In the genomic region with DNA sequence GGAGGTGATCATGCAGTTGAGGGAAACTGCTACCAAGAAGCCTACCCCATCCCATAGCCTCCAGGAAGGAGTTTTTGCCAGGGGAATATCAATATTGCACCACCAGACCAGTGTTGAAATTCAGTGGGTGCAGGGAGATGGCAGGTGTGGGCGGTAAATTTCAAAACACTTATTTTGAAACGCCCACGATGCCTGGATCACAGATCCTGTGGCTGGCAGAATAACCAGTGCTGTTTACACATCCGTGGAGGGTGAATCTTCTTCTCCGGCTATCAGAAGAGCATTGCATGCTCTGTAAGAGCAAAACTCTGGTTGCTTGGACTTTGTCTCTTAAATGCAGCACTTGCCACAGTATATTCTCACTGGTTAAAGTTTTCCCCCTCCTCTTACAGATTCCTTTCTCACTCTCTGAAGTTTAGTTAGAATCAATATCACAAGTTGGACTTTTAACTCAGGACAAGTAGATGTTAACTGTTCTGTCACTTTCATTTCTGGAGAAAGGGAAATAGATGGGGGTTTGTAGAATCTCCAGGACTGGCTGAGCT, we compare ENCODE assay signal across 1 cellular context.
TF ChIP-seq lines count a peak whose summit lies in the region.

No MANE protein-coding gene starts in this region.

TF ChIP-seq in HepG2, 621 proteins besides CTCF, POLR2A, EP300 and RAD21 (continued from another document and continues in another):
- TF ChIP-seq, protein P1, sequence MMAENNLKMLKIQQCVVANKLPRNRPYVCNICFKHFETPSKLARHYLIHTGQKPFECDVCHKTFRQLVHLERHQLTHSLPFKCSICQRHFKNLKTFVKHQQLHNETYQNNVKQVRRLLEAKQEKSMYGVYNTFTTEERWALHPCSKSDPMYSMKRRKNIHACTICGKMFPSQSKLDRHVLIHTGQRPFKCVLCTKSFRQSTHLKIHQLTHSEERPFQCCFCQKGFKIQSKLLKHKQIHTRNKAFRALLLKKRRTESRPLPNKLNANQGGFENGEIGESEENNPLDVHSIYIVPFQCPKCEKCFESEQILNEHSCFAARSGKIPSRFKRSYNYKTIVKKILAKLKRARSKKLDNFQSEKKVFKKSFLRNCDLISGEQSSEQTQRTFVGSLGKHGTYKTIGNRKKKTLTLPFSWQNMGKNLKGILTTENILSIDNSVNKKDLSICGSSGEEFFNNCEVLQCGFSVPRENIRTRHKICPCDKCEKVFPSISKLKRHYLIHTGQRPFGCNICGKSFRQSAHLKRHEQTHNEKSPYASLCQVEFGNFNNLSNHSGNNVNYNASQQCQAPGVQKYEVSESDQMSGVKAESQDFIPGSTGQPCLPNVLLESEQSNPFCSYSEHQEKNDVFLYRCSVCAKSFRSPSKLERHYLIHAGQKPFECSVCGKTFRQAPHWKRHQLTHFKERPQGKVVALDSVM (CRISPR knock-in tag; IDR thresholded peaks at IDR 0.05), result peak; percentile 76
- TF ChIP-seq ZNF709 (CRISPR knock-in tag; IDR thresholded peaks at IDR 0.05) (no peak), NR1H2 (CRISPR knock-in tag; IDR thresholded peaks at IDR 0.05; ENCODE audit: borderline replicate concordance, low read depth) (no peak), POLR2AphosphoS5 (IDR thresholded peaks at IDR 0.05; ENCODE audit: low read depth, low read length) (peak; percentile 46; the same call in 1 of the 2 replicates), ZNF572 (CRISPR knock-in tag; IDR thresholded peaks at IDR 0.05) (no peak), NCOR1 (IDR thresholded peaks at IDR 0.05; ENCODE audit: borderline replicate concordance, low read length) (peak; percentile 97), TRIM24 (CRISPR knock-in tag; IDR thresholded peaks at IDR 0.05) (peak; percentile 76), HMG20B (CRISPR knock-in tag; conservative IDR thresholded peaks at IDR 0.05) (peak; percentile 91), ZNF607 (CRISPR knock-in tag; IDR thresholded peaks at IDR 0.05; ENCODE audit: borderline replicate concordance) (no peak; the same call in 1 of the 2 replicates), ZNF253 (CRISPR knock-in tag; IDR thresholded peaks at IDR 0.05; ENCODE audit: borderline replicate concordance) (no peak), PAX8 (CRISPR knock-in tag; IDR thresholded peaks at IDR 0.05; ENCODE audit: borderline replicate concordance) (no peak), THAP11 (CRISPR knock-in tag; IDR thresholded peaks at IDR 0.05) (peak; percentile 81), ZNF839 (CRISPR knock-in tag; IDR thresholded peaks at IDR 0.05; ENCODE audit: borderline replicate concordance) (no peak), NFKBIZ (CRISPR knock-in tag; IDR thresholded peaks at IDR 0.05) (peak; percentile 91), ZNF550 (CRISPR knock-in tag; IDR thresholded peaks at IDR 0.05; ENCODE audit: borderline replicate concordance) (no peak), ZNF30 (CRISPR knock-in tag; IDR thresholded peaks at IDR 0.05) (no peak), ETV6 (CRISPR knock-in tag; conservative IDR thresholded peaks at IDR 0.05) (0 out of 2 replicates have a peak, but pooled peaks have one; percentile 45), KLF6 (CRISPR knock-in tag; IDR thresholded peaks at IDR 0.05) (peak; percentile 85; the same call in 1 of the 2 replicates), CCAR2 (optimal IDR thresholded peaks at IDR 0.05; ENCODE audit: low read depth, low read length) (no peak), HOXA9 (CRISPR knock-in tag; IDR thresholded peaks at IDR 0.05; ENCODE audit: borderline replicate concordance) (peak; percentile 34; the same call in 1 of the 2 replicates), NFE2L1 (CRISPR knock-in tag; IDR thresholded peaks at IDR 0.05; ENCODE audit: borderline replicate concordance) (no peak), ZNF556 (CRISPR knock-in tag; IDR thresholded peaks at IDR 0.05; ENCODE audit: borderline replicate concordance) (peak; percentile 50; the same call in 1 of the 2 replicates), KDM6A (CRISPR knock-in tag; IDR thresholded peaks at IDR 0.05; ENCODE audit: low read depth) (peak; percentile 96), ZNF510 (CRISPR knock-in tag; IDR thresholded peaks at IDR 0.05; ENCODE audit: low read depth) (no peak), ZNF180 (CRISPR knock-in tag; IDR thresholded peaks at IDR 0.05; ENCODE audit: borderline replicate concordance, low read depth) (no peak), XRCC5 (optimal IDR thresholded peaks at IDR 0.05; ENCODE audit: low read length) (peak; percentile 73), MEIS2 (CRISPR knock-in tag; IDR thresholded peaks at IDR 0.05) (peak; percentile 90), TOE1 (CRISPR knock-in tag; IDR thresholded peaks at IDR 0.05) (0 out of 2 replicates have a peak, but pooled peaks have one; percentile 70)
- TF ChIP-seq, protein P2, sequence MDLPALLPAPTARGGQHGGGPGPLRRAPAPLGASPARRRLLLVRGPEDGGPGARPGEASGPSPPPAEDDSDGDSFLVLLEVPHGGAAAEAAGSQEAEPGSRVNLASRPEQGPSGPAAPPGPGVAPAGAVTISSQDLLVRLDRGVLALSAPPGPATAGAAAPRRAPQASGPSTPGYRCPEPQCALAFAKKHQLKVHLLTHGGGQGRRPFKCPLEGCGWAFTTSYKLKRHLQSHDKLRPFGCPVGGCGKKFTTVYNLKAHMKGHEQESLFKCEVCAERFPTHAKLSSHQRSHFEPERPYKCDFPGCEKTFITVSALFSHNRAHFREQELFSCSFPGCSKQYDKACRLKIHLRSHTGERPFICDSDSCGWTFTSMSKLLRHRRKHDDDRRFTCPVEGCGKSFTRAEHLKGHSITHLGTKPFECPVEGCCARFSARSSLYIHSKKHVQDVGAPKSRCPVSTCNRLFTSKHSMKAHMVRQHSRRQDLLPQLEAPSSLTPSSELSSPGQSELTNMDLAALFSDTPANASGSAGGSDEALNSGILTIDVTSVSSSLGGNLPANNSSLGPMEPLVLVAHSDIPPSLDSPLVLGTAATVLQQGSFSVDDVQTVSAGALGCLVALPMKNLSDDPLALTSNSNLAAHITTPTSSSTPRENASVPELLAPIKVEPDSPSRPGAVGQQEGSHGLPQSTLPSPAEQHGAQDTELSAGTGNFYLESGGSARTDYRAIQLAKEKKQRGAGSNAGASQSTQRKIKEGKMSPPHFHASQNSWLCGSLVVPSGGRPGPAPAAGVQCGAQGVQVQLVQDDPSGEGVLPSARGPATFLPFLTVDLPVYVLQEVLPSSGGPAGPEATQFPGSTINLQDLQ (CRISPR knock-in tag; IDR thresholded peaks at IDR 0.05), result peak; percentile 64; the same call in 1 of the 2 replicates
- TF ChIP-seq, protein P3, sequence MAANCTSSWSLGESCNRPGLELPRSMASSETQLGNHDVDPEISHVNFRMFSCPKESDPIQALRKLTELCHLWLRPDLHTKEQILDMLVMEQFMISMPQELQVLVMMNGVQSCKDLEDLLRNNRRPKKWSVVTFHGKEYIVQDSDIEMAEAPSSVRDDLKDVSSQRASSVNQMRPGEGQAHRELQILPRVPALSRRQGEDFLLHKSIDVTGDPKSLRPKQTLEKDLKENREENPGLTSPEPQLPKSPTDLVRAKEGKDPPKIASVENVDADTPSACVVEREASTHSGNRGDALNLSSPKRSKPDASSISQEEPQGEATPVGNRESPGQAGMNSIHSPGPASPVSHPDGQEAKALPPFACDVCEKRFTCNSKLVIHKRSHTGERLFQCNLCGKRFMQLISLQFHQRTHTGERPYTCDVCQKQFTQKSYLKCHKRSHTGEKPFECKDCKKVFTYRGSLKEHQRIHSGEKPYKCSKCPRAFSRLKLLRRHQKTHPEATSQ (CRISPR knock-in tag; IDR thresholded peaks at IDR 0.05; ENCODE audit: borderline replicate concordance), result peak; percentile 62; the same call in 1 of the 2 replicates
- TF ChIP-seq, protein P4, sequence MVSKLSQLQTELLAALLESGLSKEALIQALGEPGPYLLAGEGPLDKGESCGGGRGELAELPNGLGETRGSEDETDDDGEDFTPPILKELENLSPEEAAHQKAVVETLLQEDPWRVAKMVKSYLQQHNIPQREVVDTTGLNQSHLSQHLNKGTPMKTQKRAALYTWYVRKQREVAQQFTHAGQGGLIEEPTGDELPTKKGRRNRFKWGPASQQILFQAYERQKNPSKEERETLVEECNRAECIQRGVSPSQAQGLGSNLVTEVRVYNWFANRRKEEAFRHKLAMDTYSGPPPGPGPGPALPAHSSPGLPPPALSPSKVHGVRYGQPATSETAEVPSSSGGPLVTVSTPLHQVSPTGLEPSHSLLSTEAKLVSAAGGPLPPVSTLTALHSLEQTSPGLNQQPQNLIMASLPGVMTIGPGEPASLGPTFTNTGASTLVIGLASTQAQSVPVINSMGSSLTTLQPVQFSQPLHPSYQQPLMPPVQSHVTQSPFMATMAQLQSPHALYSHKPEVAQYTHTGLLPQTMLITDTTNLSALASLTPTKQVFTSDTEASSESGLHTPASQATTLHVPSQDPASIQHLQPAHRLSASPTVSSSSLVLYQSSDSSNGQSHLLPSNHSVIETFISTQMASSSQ (IDR thresholded peaks at IDR 0.05; ENCODE audit: low read depth), result peak; percentile 80
- TF ChIP-seq, protein P4 (CRISPR knock-in tag; IDR thresholded peaks at IDR 0.05; ENCODE audit: borderline replicate concordance), result peak; percentile 92
- TF ChIP-seq, protein P5, sequence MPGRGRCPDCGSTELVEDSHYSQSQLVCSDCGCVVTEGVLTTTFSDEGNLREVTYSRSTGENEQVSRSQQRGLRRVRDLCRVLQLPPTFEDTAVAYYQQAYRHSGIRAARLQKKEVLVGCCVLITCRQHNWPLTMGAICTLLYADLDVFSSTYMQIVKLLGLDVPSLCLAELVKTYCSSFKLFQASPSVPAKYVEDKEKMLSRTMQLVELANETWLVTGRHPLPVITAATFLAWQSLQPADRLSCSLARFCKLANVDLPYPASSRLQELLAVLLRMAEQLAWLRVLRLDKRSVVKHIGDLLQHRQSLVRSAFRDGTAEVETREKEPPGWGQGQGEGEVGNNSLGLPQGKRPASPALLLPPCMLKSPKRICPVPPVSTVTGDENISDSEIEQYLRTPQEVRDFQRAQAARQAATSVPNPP (CRISPR knock-in tag; IDR thresholded peaks at IDR 0.05), result peak; percentile 93
- TF ChIP-seq, protein P6, sequence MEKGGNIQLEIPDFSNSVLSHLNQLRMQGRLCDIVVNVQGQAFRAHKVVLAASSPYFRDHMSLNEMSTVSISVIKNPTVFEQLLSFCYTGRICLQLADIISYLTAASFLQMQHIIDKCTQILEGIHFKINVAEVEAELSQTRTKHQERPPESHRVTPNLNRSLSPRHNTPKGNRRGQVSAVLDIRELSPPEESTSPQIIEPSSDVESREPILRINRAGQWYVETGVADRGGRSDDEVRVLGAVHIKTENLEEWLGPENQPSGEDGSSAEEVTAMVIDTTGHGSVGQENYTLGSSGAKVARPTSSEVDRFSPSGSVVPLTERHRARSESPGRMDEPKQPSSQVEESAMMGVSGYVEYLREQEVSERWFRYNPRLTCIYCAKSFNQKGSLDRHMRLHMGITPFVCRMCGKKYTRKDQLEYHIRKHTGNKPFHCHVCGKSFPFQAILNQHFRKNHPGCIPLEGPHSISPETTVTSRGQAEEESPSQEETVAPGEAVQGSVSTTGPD (CRISPR knock-in tag; IDR thresholded peaks at IDR 0.05), result peak; percentile 97
- TF ChIP-seq, protein P7, sequence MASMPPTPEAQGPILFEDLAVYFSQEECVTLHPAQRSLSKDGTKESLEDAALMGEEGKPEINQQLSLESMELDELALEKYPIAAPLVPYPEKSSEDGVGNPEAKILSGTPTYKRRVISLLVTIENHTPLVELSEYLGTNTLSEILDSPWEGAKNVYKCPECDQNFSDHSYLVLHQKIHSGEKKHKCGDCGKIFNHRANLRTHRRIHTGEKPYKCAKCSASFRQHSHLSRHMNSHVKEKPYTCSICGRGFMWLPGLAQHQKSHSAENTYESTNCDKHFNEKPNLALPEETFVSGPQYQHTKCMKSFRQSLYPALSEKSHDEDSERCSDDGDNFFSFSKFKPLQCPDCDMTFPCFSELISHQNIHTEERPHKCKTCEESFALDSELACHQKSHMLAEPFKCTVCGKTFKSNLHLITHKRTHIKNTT (CRISPR knock-in tag; IDR thresholded peaks at IDR 0.05), result no peak
- TF ChIP-seq, protein P8, sequence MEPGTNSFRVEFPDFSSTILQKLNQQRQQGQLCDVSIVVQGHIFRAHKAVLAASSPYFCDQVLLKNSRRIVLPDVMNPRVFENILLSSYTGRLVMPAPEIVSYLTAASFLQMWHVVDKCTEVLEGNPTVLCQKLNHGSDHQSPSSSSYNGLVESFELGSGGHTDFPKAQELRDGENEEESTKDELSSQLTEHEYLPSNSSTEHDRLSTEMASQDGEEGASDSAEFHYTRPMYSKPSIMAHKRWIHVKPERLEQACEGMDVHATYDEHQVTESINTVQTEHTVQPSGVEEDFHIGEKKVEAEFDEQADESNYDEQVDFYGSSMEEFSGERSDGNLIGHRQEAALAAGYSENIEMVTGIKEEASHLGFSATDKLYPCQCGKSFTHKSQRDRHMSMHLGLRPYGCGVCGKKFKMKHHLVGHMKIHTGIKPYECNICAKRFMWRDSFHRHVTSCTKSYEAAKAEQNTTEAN (CRISPR knock-in tag; conservative IDR thresholded peaks at IDR 0.05), result peak; percentile 84
- TF ChIP-seq, protein P9, sequence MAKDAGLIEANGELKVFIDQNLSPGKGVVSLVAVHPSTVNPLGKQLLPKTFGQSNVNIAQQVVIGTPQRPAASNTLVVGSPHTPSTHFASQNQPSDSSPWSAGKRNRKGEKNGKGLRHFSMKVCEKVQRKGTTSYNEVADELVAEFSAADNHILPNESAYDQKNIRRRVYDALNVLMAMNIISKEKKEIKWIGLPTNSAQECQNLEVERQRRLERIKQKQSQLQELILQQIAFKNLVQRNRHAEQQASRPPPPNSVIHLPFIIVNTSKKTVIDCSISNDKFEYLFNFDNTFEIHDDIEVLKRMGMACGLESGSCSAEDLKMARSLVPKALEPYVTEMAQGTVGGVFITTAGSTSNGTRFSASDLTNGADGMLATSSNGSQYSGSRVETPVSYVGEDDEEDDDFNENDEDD (CRISPR knock-in tag; IDR thresholded peaks at IDR 0.05; ENCODE audit: borderline replicate concordance), result peak; percentile 94
- TF ChIP-seq, protein P10, sequence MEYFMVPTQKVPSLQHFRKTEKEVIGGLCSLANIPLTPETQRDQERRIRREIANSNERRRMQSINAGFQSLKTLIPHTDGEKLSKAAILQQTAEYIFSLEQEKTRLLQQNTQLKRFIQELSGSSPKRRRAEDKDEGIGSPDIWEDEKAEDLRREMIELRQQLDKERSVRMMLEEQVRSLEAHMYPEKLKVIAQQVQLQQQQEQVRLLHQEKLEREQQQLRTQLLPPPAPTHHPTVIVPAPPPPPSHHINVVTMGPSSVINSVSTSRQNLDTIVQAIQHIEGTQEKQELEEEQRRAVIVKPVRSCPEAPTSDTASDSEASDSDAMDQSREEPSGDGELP (IDR thresholded peaks at IDR 0.05; ENCODE audit: borderline replicate concordance, low read depth), result peak; percentile 18; the same call in 1 of the 2 replicates
